ENCODE assay signal across 15 cellular contexts in genomic region chr3:41362638-41363559, GRCh38.
DNase-seq lines count a peak whose midpoint lies in the region; ATAC-seq and TF ChIP-seq lines count a peak whose summit lies in the region.
"Had no signal": no experiment of that assay in that cellular context is flagged by ENCODE, and none has a peak within 500 bp of the region (broad histone marks: within the 10 kb centered on the region; RNA-seq: fewer than 3 reads in every experiment).

No MANE protein-coding gene starts in this region.

- H3K9me2 ChIP-seq in GM23338 (ENCODE audit: insufficient read depth) (no peaks in the 10 kb centered on the region), PC-3 (replicated peaks; ENCODE audit: low read length) (no peaks in the 10 kb centered on the region)

- ATAC-seq in GM23338 (peak; percentile 93), PC-3 (peak; percentile 70), GM18520 (IDR thresholded peaks at IDR 0.05; ENCODE audit: unreplicated experiment) (no peak), HG03460 (IDR thresholded peaks at IDR 0.05; ENCODE audit: unreplicated experiment) (no peak)
- ATAC-seq: activated CD8-positive, alpha-beta T cell treated with anti-CD3 and anti-CD28 coated beads, Interleukin-2, amount 10 ng/mL, durations not matched to agents 7 days and 5 days; gastrocnemius medialis; stimulated activated naive CD8-positive, alpha-beta T cell treated with anti-CD3 and anti-CD28 coated beads, Interleukin-15, Interleukin-2, amounts not matched to agents 100 U/mL and 50 U/mL, for 24 hours had no signal

- H3K36me3 Mint-ChIP-seq in GM23338 (ENCODE audit: low read depth) = no peaks in the 10 kb centered on the region
- H3K36me3 Mint-ChIP-seq: activated naive CD4-positive, alpha-beta T cell treated with anti-CD3 and anti-CD28 coated beads, Interleukin-2, amount 10 ng/mL, durations not matched to agents 7 days and 5 days had no signal

- no peak overlapping the region for H2BK15ac ChIP-seq in neuronal stem cell (ENCODE audit: low read length)

- POLR2A ChIA-PET in PC-3 (lab: Charles Lee; ENCODE audit: unreplicated experiment) = no interaction called here

- peaks cover 13% of the 10 kb centered on the region for H3F3A ChIP-seq in GM23338 (replicated peaks; ENCODE audit: low read depth)
- H3F3A ChIP-seq in PC-3 (ENCODE audit: low read length, unreplicated experiment) = no peaks in the 10 kb centered on the region

- no peak overlapping the region for H4K8ac ChIP-seq in neuronal stem cell (ENCODE audit: low read depth, low read length)

- H3K4me3 ChIP-seq in GM23338 (0 out of 2 replicates have a peak overlapping the region, but pooled peaks have one; percentile 15), PC-3 (ENCODE audit: low read length) (no peak overlapping the region), fibroblast of the aortic adventitia (ENCODE audit: low read depth, low read length) (no peak overlapping the region), neuronal stem cell (ENCODE audit: low read length in 2 of 2) (no peak overlapping the region)
- H3K4me3 ChIP-seq: BLaER1 treated with 17β-estradiol and CSF1 and Interleukin-3, amounts not matched to agents 10 nM and 100 nM; gastrocnemius medialis had no signal

- H2BK12ac ChIP-seq in neuronal stem cell (ENCODE audit: low read length) = no peak overlapping the region

- no peak for TF ChIP-seq CTCF in GM23338 (conservative IDR thresholded peaks at IDR 0.05; ENCODE audit: low read depth in 2 of 2)
- no peak for TF ChIP-seq CTCF in PC-3 (conservative IDR thresholded peaks at IDR 0.05; ENCODE audit: low read depth, low read length)
- no peak for TF ChIP-seq CTCF in fibroblast of the aortic adventitia (IDR thresholded peaks at IDR 0.05; ENCODE audit: insufficient read depth, low read length)

- H3K4ac ChIP-seq in neuronal stem cell (ENCODE audit: low read length) = no peak overlapping the region

- no peaks in the 10 kb centered on the region for H3K9me3 ChIP-seq in PC-3 (ENCODE audit: low read length)
- peaks cover 0 to 3% of the 10 kb centered on the region in 2 donors for H3K9me3 ChIP-seq in neuronal stem cell (replicated peaks in 1 of 2; ENCODE audit: control insufficient read depth in 2 of 2, insufficient read depth in 1 of 2, low read depth in 1 of 2, low read length in 2 of 2)
- H3K9me3 ChIP-seq: BLaER1 treated with 17β-estradiol and CSF1 and Interleukin-3, amounts not matched to agents 10 nM and 100 nM; gastrocnemius medialis had no signal

- H4K91ac ChIP-seq in neuronal stem cell (ENCODE audit: low read depth, low read length, poor library complexity) = no peak overlapping the region

- no peaks in the 10 kb centered on the region for H3K9me3 Mint-ChIP-seq in GM23338
- H3K9me3 Mint-ChIP-seq: activated naive CD4-positive, alpha-beta T cell treated with anti-CD3 and anti-CD28 coated beads, Interleukin-2, amount 10 ng/mL, durations not matched to agents 7 days and 5 days had no signal

- H3K27me3 Mint-ChIP-seq in GM23338 (ENCODE audit: insufficient read depth, low read depth, poor library complexity) = peaks cover 4% of the 10 kb centered on the region
- H3K27me3 Mint-ChIP-seq: activated naive CD4-positive, alpha-beta T cell treated with anti-CD3 and anti-CD28 coated beads, Interleukin-2, amount 10 ng/mL, durations not matched to agents 7 days and 5 days had no signal

- no peak overlapping the region for H2BK5ac ChIP-seq in neuronal stem cell (ENCODE audit: low read length)

- H3K79me2 ChIP-seq in GM23338 (replicated peaks; ENCODE audit: insufficient read depth) = no peaks in the 10 kb centered on the region
- H3K79me2 ChIP-seq in PC-3 (ENCODE audit: low read length) = no peaks in the 10 kb centered on the region

- intact Hi-C loops in PC-3 (cut with micrococcal nuclease) = loop anchor here (10.0 kb wide), 1 partner anchor 512 kb away; no protein-coding TSS in a partner anchor

- H3K27ac Mint-ChIP-seq in GM23338 = no peak overlapping the region; the same call in 1 of the 2 replicates
- H3K27ac Mint-ChIP-seq: activated CD8-positive, alpha-beta T cell treated with anti-CD3 and anti-CD28 coated beads, Interleukin-2, amount 10 ng/mL, durations not matched to agents 7 days and 5 days; activated naive CD4-positive, alpha-beta T cell treated with anti-CD3 and anti-CD28 coated beads, Interleukin-2, amount 10 ng/mL, durations not matched to agents 7 days and 5 days had no signal

- no peak overlapping the region for H3K23ac ChIP-seq in neuronal stem cell (ENCODE audit: low read depth, low read length, poor library complexity)

- H3K9ac ChIP-seq in PC-3 (ENCODE audit: low read length) (no peak overlapping the region), neuronal stem cell (ENCODE audit: low read depth, low read length, poor library complexity) (no peak overlapping the region)
- H3K9ac ChIP-seq: BLaER1 treated with 17β-estradiol and CSF1 and Interleukin-3, amounts not matched to agents 10 nM and 100 nM had no signal

- H3K18ac ChIP-seq in neuronal stem cell (ENCODE audit: low read length) = peak overlapping the region; percentile 72

- peaks cover 52% of the 10 kb centered on the region for H3K4me1 Mint-ChIP-seq in GM23338
- H3K4me1 Mint-ChIP-seq: activated naive CD4-positive, alpha-beta T cell treated with anti-CD3 and anti-CD28 coated beads, Interleukin-2, amount 10 ng/mL, durations not matched to agents 7 days and 5 days had no signal

- H3K79me1 ChIP-seq in neuronal stem cell (ENCODE audit: low read depth, low read length) = no peaks in the 10 kb centered on the region

- H3K27ac ChIP-seq in GM23338 (ENCODE audit: low read depth) (peak overlapping the region; percentile 62; the same call in 1 of the 2 replicates), PC-3 (ENCODE audit: low read length) (no peak overlapping the region), neuronal stem cell (replicated peaks; ENCODE audit: low read length) (peak overlapping the region; percentile 39)
- H3K27ac ChIP-seq: BLaER1 treated with 17β-estradiol and CSF1 and Interleukin-3, amounts not matched to agents 10 nM and 100 nM; gastrocnemius medialis had no signal

- H3K36me3 ChIP-seq in GM23338 (ENCODE audit: insufficient read depth) = no peaks in the 10 kb centered on the region
- H3K36me3 ChIP-seq in PC-3 (ENCODE audit: low read depth, low read length) = no peaks in the 10 kb centered on the region
- H3K36me3 ChIP-seq in neuronal stem cell (replicated peaks in 1 of 2; ENCODE audit: control insufficient read depth in 2 of 2, insufficient read depth in 2 of 2, low read length in 2 of 2) = no peaks in the 10 kb centered on the region
- H3K36me3 ChIP-seq: BLaER1 treated with 17β-estradiol and CSF1 and Interleukin-3, amounts not matched to agents 10 nM and 100 nM; gastrocnemius medialis had no signal

- no peak overlapping the region for H2BK120ac ChIP-seq in neuronal stem cell (ENCODE audit: low read depth, low read length)

- BruUV-seq in PC-3 (replicated peaks; lab: Mats Ljungman, UMichigan) = no TSS peak

- no peak overlapping the region for H3K4me3 Mint-ChIP-seq in GM23338
- H3K4me3 Mint-ChIP-seq: activated CD8-positive, alpha-beta T cell treated with anti-CD3 and anti-CD28 coated beads, Interleukin-2, amount 10 ng/mL, durations not matched to agents 7 days and 5 days; activated naive CD4-positive, alpha-beta T cell treated with anti-CD3 and anti-CD28 coated beads, Interleukin-2, amount 10 ng/mL, durations not matched to agents 7 days and 5 days had no signal

- H3K4me1 ChIP-seq in GM23338 (ENCODE audit: insufficient read depth) = peaks cover 57% of the 10 kb centered on the region
- peaks cover 11% of the 10 kb centered on the region for H3K4me1 ChIP-seq in PC-3 (ENCODE audit: insufficient read depth, low read length)
- peaks cover 16 to 21% of the 10 kb centered on the region in 2 donors for H3K4me1 ChIP-seq in neuronal stem cell (ENCODE audit: control insufficient read depth in 2 of 2, insufficient read depth in 1 of 2, low read depth in 1 of 2, low read length in 2 of 2)
- H3K4me1 ChIP-seq: BLaER1 treated with 17β-estradiol and CSF1 and Interleukin-3, amounts not matched to agents 10 nM and 100 nM; gastrocnemius medialis had no signal

- WGBS in neuronal stem cell (ENCODE audit: extremely low coverage in 2 of 2, insufficient read length in 2 of 2, insufficient replicate concordance in 1 of 2), 2 donors = no CpG with 5 or more reads among the region's 5 CpGs

- H4K20me1 ChIP-seq in GM23338 (replicated peaks; ENCODE audit: insufficient read depth) (no peaks in the 10 kb centered on the region), PC-3 (ENCODE audit: low read length) (no peaks in the 10 kb centered on the region)
- H4K20me1 ChIP-seq: BLaER1 treated with 17β-estradiol and CSF1 and Interleukin-3, amounts not matched to agents 10 nM and 100 nM had no signal

- H3K14ac ChIP-seq in neuronal stem cell (ENCODE audit: low read length) = no peak overlapping the region

- H2AK5ac ChIP-seq in neuronal stem cell (ENCODE audit: low read depth, low read length) = no peak overlapping the region

- H3K4me2 ChIP-seq in GM23338 (peak overlapping the region; percentile 56; the same call in 1 of the 2 replicates), PC-3 (ENCODE audit: low read length) (no peak overlapping the region), neuronal stem cell (ENCODE audit: insufficient read depth, low read length, poor library complexity, severe bottlenecking) (no peak overlapping the region)
- H3K4me2 ChIP-seq: BLaER1 treated with 17β-estradiol and CSF1 and Interleukin-3, amounts not matched to agents 10 nM and 100 nM had no signal

- H3K27me3 ChIP-seq in GM23338 (ENCODE audit: insufficient read depth) = no peaks in the 10 kb centered on the region
- H3K27me3 ChIP-seq in PC-3 (ENCODE audit: low read length) = no peaks in the 10 kb centered on the region
- H3K27me3 ChIP-seq in neuronal stem cell (ENCODE audit: control insufficient read depth in 3 of 3, insufficient read depth in 3 of 3, low read depth in 1 of 3, low read length in 3 of 3) = peaks cover 0 to 3% (median 0%) of the 10 kb centered on the region in 3 experiments
- H3K27me3 ChIP-seq: BLaER1 treated with 17β-estradiol and CSF1 and Interleukin-3, amounts not matched to agents 10 nM and 100 nM; gastrocnemius medialis had no signal

- CTCF ChIA-PET in PC-3 (lab: Charles Lee) = no interaction called here

- DNase-seq in GM23338 (ENCODE audit: low spot score) (peak; percentile 69), PC-3 (no peak), fibroblast of the aortic adventitia (ENCODE audit: low read depth) (peak; percentile 32), neuronal stem cell (ENCODE audit: low spot score) (peak; percentile 86), SKM-1 treated with dmso at 0.1 percent for 144 hours (lab: John Stamatoyannopoulos, UW; ENCODE audit: unreplicated experiment) (no peak), NCI-H226 (no peak)
- DNase-seq: activated CD8-positive, alpha-beta T cell treated with anti-CD3 and anti-CD28 coated beads, Interleukin-2, amount 10 ng/mL, durations not matched to agents 7 days and 5 days; activated naive CD4-positive, alpha-beta T cell treated with anti-CD3 and anti-CD28 coated beads, Interleukin-2, amount 10 ng/mL, durations not matched to agents 7 days and 5 days; gastrocnemius medialis; NCI-H1048; stimulated activated CD4-positive, alpha-beta T cell treated with anti-CD3 and anti-CD28 coated beads, Interleukin-2, amount 100 ng/mL, for 48 hours; stimulated activated naive CD8-positive, alpha-beta T cell treated with anti-CD3 and anti-CD28 coated beads, Interleukin-15, Interleukin-2, amounts not matched to agents 100 U/mL and 50 U/mL, for 24 hours had no signal

- H2AFZ ChIP-seq in GM23338 (no peak overlapping the region), PC-3 (ENCODE audit: low read length) (no peak overlapping the region), neuronal stem cell (ENCODE audit: low read length) (no peak overlapping the region)

Comparison
In these comparisons a context has a peak if more than half of its experiments do, and no peak if none do; other contexts are left out.
1. ATAC-seq: peak in GM23338 (single experiment) and PC-3 (single experiment); none in GM18520 (single experiment) and HG03460 (single experiment).
2. DNase-seq: peak in GM23338 (single experiment), fibroblast of the aortic adventitia (single experiment) and neuronal stem cell (single experiment); none in PC-3 (single experiment), SKM-1 treated with dmso at 0.1 percent for 144 hours (single experiment) and NCI-H226 (single experiment).